Comparison of ENCODE assay signal across 1 cellular context in the genomic region with DNA sequence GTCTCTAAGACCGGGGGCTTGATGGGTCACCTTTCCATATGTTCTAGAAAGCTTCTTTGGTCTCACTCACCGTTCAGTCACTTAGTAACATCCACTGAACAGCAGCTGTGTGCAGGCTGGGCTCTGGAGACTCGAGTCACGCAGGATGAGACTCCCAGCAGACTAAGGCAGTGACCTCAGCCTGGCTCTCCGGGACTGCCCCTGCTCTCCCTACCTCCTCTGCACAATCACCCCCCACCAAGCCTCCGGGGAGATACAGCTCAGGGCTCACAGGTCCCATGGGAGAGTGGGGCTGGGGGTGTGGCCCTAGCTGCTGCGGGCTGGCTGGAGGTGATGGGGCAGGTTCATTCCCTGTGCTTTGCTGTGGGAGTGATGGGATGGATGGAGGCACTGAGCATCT.
TF ChIP-seq lines count a peak whose summit lies in the region.

No MANE protein-coding gene starts in this region.

TF ChIP-seq in GM12878, 131 proteins besides CTCF, POLR2A, EP300 and RAD21 (continues in another document):
- no peak for TF ChIP-seq IRF5 (IDR thresholded peaks at IDR 0.05; ENCODE audit: borderline replicate concordance)
- no peak for TF ChIP-seq HDAC6 (IDR thresholded peaks at IDR 0.05; ENCODE audit: unreplicated experiment)
- no peak for TF ChIP-seq NR2C2 (IDR thresholded peaks at IDR 0.05; ENCODE audit: borderline replicate concordance, control insufficient read depth, insufficient read length, low read depth)
- TF ChIP-seq, protein P1, sequence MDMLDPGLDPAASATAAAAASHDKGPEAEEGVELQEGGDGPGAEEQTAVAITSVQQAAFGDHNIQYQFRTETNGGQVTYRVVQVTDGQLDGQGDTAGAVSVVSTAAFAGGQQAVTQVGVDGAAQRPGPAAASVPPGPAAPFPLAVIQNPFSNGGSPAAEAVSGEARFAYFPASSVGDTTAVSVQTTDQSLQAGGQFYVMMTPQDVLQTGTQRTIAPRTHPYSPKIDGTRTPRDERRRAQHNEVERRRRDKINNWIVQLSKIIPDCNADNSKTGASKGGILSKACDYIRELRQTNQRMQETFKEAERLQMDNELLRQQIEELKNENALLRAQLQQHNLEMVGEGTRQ (IDR thresholded peaks at IDR 0.05; ENCODE audit: borderline replicate concordance, low read depth, low read length): no peak
- TF ChIP-seq PAX8 (IDR thresholded peaks at IDR 0.05): no peak
- no peak for TF ChIP-seq KLF5 (IDR thresholded peaks at IDR 0.05; ENCODE audit: partially characterized antibody)
- no peak for TF ChIP-seq ZNF217 (IDR thresholded peaks at IDR 0.05)
- TF ChIP-seq, protein P2, sequence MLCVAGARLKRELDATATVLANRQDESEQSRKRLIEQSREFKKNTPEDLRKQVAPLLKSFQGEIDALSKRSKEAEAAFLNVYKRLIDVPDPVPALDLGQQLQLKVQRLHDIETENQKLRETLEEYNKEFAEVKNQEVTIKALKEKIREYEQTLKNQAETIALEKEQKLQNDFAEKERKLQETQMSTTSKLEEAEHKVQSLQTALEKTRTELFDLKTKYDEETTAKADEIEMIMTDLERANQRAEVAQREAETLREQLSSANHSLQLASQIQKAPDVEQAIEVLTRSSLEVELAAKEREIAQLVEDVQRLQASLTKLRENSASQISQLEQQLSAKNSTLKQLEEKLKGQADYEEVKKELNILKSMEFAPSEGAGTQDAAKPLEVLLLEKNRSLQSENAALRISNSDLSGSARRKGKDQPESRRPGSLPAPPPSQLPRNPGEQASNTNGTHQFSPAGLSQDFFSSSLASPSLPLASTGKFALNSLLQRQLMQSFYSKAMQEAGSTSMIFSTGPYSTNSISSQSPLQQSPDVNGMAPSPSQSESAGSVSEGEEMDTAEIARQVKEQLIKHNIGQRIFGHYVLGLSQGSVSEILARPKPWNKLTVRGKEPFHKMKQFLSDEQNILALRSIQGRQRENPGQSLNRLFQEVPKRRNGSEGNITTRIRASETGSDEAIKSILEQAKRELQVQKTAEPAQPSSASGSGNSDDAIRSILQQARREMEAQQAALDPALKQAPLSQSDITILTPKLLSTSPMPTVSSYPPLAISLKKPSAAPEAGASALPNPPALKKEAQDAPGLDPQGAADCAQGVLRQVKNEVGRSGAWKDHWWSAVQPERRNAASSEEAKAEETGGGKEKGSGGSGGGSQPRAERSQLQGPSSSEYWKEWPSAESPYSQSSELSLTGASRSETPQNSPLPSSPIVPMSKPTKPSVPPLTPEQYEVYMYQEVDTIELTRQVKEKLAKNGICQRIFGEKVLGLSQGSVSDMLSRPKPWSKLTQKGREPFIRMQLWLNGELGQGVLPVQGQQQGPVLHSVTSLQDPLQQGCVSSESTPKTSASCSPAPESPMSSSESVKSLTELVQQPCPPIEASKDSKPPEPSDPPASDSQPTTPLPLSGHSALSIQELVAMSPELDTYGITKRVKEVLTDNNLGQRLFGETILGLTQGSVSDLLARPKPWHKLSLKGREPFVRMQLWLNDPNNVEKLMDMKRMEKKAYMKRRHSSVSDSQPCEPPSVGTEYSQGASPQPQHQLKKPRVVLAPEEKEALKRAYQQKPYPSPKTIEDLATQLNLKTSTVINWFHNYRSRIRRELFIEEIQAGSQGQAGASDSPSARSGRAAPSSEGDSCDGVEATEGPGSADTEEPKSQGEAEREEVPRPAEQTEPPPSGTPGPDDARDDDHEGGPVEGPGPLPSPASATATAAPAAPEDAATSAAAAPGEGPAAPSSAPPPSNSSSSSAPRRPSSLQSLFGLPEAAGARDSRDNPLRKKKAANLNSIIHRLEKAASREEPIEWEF (IDR thresholded peaks at IDR 0.05; ENCODE audit: insufficient replicate concordance, low read depth, low read length): no peak
- TF ChIP-seq ATF7 (IDR thresholded peaks at IDR 0.05; ENCODE audit: low read depth): peak; percentile 42; the same call in 1 of the 2 replicates
- peak; percentile 94 for TF ChIP-seq MEF2B (IDR thresholded peaks at IDR 0.05; ENCODE audit: partially characterized antibody, poor library complexity, severe bottlenecking)
- TF ChIP-seq SMAD5 (IDR thresholded peaks at IDR 0.05; ENCODE audit: low read depth): no peak
- TF ChIP-seq TBL1XR1 (IDR thresholded peaks at IDR 0.05; ENCODE audit: low read depth, low read length): no peak
- TF ChIP-seq HDGF (IDR thresholded peaks at IDR 0.05): peak; percentile 17; the same call in 1 of the 2 replicates
- TF ChIP-seq CBX3 (IDR thresholded peaks at IDR 0.05; ENCODE audit: borderline replicate concordance, low read depth): no peak
- TF ChIP-seq, protein P3, sequence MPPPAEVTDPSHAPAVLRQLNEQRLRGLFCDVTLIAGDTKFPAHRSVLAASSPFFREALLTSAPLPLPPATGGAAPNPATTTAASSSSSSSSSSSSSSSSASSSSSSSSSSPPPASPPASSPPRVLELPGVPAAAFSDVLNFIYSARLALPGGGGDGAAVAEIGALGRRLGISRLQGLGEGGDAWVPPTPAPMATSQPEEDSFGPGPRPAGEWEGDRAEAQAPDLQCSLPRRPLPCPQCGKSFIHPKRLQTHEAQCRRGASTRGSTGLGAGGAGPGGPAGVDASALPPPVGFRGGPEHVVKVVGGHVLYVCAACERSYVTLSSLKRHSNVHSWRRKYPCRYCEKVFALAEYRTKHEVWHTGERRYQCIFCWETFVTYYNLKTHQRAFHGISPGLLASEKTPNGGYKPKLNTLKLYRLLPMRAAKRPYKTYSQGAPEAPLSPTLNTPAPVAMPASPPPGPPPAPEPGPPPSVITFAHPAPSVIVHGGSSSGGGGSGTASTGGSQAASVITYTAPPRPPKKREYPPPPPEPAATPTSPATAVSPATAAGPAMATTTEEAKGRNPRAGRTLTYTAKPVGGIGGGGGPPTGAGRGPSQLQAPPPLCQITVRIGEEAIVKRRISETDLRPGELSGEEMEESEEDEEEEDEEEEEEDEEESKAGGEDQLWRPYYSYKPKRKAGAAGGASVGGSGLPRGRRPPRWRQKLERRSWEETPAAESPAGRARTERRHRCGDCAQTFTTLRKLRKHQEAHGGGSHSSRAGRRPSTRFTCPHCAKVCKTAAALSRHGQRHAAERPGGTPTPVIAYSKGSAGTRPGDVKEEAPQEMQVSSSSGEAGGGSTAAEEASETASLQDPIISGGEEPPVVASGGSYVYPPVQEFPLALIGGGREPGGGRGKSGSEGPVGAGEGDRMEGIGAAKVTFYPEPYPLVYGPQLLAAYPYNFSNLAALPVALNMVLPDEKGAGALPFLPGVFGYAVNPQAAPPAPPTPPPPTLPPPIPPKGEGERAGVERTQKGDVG (CRISPR knock-in tag; IDR thresholded peaks at IDR 0.05): no peak
- TF ChIP-seq, protein P4, sequence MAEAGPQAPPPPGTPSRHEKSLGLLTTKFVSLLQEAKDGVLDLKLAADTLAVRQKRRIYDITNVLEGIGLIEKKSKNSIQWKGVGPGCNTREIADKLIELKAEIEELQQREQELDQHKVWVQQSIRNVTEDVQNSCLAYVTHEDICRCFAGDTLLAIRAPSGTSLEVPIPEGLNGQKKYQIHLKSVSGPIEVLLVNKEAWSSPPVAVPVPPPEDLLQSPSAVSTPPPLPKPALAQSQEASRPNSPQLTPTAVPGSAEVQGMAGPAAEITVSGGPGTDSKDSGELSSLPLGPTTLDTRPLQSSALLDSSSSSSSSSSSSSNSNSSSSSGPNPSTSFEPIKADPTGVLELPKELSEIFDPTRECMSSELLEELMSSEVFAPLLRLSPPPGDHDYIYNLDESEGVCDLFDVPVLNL (IDR thresholded peaks at IDR 0.05; ENCODE audit: low read depth, low read length): no peak
- TF ChIP-seq GABPA (IDR thresholded peaks at IDR 0.05; ENCODE audit: low read depth): no peak
- TF ChIP-seq ETV6 (conservative IDR thresholded peaks at IDR 0.05 in 1 of 2, IDR thresholded peaks at IDR 0.05 in 1 of 2; ENCODE audit: borderline replicate concordance in 1 of 2, low read depth in 1 of 2): no peak
- no peak for TF ChIP-seq RELB (IDR thresholded peaks at IDR 0.05; ENCODE audit: low read depth)
- no peak for TF ChIP-seq LARP7 (IDR thresholded peaks at IDR 0.05)
- TF ChIP-seq RBBP5 (conservative IDR thresholded peaks at IDR 0.05): no peak
- no peak for TF ChIP-seq MYC (IDR thresholded peaks at IDR 0.05; ENCODE audit: insufficient read depth, insufficient read length, insufficient replicate concordance, low read length, severe bottlenecking)
- TF ChIP-seq PML (IDR thresholded peaks at IDR 0.05; ENCODE audit: low read length): no peak
- TF ChIP-seq EZH2 (IDR thresholded peaks at IDR 0.05; ENCODE audit: borderline replicate concordance, control insufficient read depth, low read depth, low read length): no peak
- TF ChIP-seq, protein P5, sequence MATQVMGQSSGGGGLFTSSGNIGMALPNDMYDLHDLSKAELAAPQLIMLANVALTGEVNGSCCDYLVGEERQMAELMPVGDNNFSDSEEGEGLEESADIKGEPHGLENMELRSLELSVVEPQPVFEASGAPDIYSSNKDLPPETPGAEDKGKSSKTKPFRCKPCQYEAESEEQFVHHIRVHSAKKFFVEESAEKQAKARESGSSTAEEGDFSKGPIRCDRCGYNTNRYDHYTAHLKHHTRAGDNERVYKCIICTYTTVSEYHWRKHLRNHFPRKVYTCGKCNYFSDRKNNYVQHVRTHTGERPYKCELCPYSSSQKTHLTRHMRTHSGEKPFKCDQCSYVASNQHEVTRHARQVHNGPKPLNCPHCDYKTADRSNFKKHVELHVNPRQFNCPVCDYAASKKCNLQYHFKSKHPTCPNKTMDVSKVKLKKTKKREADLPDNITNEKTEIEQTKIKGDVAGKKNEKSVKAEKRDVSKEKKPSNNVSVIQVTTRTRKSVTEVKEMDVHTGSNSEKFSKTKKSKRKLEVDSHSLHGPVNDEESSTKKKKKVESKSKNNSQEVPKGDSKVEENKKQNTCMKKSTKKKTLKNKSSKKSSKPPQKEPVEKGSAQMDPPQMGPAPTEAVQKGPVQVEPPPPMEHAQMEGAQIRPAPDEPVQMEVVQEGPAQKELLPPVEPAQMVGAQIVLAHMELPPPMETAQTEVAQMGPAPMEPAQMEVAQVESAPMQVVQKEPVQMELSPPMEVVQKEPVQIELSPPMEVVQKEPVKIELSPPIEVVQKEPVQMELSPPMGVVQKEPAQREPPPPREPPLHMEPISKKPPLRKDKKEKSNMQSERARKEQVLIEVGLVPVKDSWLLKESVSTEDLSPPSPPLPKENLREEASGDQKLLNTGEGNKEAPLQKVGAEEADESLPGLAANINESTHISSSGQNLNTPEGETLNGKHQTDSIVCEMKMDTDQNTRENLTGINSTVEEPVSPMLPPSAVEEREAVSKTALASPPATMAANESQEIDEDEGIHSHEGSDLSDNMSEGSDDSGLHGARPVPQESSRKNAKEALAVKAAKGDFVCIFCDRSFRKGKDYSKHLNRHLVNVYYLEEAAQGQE (IDR thresholded peaks at IDR 0.05; ENCODE audit: low read depth, low read length): no peak
- no peak for TF ChIP-seq WRNIP1 (IDR thresholded peaks at IDR 0.05; ENCODE audit: borderline replicate concordance, low read depth, low read length)
- no peak for TF ChIP-seq CREB1 (IDR thresholded peaks at IDR 0.05; ENCODE audit: low read depth)
- TF ChIP-seq CREM (IDR thresholded peaks at IDR 0.05; ENCODE audit: low read depth): no peak
- TF ChIP-seq BCL11A (IDR thresholded peaks at IDR 0.05; ENCODE audit: low read depth, low read length): no peak
- TF ChIP-seq MXI1 (IDR thresholded peaks at IDR 0.05; ENCODE audit: low read depth, low read length): no peak
- TF ChIP-seq, protein P6, sequence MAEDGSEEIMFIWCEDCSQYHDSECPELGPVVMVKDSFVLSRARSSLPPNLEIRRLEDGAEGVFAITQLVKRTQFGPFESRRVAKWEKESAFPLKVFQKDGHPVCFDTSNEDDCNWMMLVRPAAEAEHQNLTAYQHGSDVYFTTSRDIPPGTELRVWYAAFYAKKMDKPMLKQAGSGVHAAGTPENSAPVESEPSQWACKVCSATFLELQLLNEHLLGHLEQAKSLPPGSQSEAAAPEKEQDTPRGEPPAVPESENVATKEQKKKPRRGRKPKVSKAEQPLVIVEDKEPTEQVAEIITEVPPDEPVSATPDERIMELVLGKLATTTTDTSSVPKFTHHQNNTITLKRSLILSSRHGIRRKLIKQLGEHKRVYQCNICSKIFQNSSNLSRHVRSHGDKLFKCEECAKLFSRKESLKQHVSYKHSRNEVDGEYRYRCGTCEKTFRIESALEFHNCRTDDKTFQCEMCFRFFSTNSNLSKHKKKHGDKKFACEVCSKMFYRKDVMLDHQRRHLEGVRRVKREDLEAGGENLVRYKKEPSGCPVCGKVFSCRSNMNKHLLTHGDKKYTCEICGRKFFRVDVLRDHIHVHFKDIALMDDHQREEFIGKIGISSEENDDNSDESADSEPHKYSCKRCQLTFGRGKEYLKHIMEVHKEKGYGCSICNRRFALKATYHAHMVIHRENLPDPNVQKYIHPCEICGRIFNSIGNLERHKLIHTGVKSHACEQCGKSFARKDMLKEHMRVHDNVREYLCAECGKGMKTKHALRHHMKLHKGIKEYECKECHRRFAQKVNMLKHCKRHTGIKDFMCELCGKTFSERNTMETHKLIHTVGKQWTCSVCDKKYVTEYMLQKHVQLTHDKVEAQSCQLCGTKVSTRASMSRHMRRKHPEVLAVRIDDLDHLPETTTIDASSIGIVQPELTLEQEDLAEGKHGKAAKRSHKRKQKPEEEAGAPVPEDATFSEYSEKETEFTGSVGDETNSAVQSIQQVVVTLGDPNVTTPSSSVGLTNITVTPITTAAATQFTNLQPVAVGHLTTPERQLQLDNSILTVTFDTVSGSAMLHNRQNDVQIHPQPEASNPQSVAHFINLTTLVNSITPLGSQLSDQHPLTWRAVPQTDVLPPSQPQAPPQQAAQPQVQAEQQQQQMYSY (CRISPR knock-in tag; IDR thresholded peaks at IDR 0.05): no peak
- TF ChIP-seq, protein P7, sequence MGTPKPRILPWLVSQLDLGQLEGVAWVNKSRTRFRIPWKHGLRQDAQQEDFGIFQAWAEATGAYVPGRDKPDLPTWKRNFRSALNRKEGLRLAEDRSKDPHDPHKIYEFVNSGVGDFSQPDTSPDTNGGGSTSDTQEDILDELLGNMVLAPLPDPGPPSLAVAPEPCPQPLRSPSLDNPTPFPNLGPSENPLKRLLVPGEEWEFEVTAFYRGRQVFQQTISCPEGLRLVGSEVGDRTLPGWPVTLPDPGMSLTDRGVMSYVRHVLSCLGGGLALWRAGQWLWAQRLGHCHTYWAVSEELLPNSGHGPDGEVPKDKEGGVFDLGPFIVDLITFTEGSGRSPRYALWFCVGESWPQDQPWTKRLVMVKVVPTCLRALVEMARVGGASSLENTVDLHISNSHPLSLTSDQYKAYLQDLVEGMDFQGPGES (IDR thresholded peaks at IDR 0.05): no peak
- TF ChIP-seq NBN (IDR thresholded peaks at IDR 0.05): 0 out of 2 replicates have a peak, but pooled peaks have one; percentile 24
